In the genomic region with DNA sequence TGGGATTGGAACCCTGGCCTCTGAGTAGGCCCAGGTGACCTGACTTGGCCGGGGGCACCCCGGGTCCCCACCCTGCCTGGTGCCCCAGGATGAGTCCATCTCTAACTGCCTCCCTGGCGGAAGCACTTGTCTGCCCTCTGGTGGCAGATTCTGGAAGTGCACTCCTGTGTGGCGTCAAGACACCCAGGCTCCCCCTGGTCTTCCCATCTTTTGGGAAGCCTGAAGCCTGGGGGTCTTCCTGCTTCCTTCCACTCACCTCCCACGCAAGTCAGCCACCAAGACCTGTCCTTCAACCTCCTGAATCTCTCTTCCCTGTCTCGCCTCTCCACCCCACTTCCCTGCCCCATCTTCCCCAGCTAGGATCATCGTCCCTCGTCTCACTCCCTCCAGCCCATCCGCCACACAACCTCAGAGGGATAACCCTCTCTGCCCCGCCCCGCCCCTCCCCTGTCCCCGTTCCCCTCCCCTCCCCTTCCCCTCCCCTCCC, we compare ENCODE assay signal across 8 cellular contexts. TPM values are rescaled to one million over a fixed set of nuclear protein-coding genes. Genes with fewer than 3 reads are reported as not detected.
A peak's percentile ranks its signal among the peaks of the same experiment; 100 is the strongest.
DNase-seq lines count a peak whose midpoint lies in the region; ATAC-seq, FAIRE-seq and TF ChIP-seq lines count a peak whose summit lies in the region.

No MANE protein-coding gene starts in this region.

- H3K27ac ChIP-seq in endothelial cell of umbilical vein (ENCODE audit: insufficient read depth, low read depth, low read length) = no peak overlapping the region

- no peaks in the 10 kb centered on the region for H4K20me1 ChIP-seq in endothelial cell of umbilical vein (replicated peaks; ENCODE audit: control insufficient read depth, extremely low read depth, insufficient read depth, low read length)

- H3K9me3 ChIP-seq in BE2C (no peaks in the 10 kb centered on the region), HAP-1 (no peaks in the 10 kb centered on the region), endothelial cell of umbilical vein (replicated peaks; ENCODE audit: control insufficient read depth, insufficient read depth, low read length) (no peaks in the 10 kb centered on the region)

- H3K79me2 ChIP-seq in endothelial cell of umbilical vein (ENCODE audit: control insufficient read depth, insufficient read depth, low read length) = no peaks in the 10 kb centered on the region

- no peaks in the 10 kb centered on the region for H3K27me3 ChIP-seq in BE2C
- no peaks in the 10 kb centered on the region for H3K27me3 ChIP-seq in HAP-1 (ENCODE audit: low read depth)
- no peaks in the 10 kb centered on the region for H3K27me3 ChIP-seq in endothelial cell of umbilical vein (ENCODE audit: control insufficient read depth in 2 of 2, insufficient read depth in 2 of 2, low read length in 2 of 2)

- H3K4me3 ChIP-seq in BE2C (ENCODE audit: low read depth, low read length) (peak overlapping the region; percentile 29; the same call in 1 of the 2 replicates), HAP-1 (no peak overlapping the region), endothelial cell of umbilical vein (replicated peaks in 1 of 3; ENCODE audit: insufficient read depth in 1 of 3, low read depth in 1 of 3, low read length in 3 of 3) (no peak overlapping the region)

- intact Hi-C loops in endothelial cell of umbilical vein (cut with micrococcal nuclease) = loop anchor here (1.0 kb wide), 2 partner anchors 78 to 158 kb away; no protein-coding TSS in a partner anchor

- POLR2A ChIA-PET in endothelial cell of umbilical vein (lab: Charles Lee) = no interaction called here

- peak; percentile 99 for TF ChIP-seq CTCF in BE2C (IDR thresholded peaks at IDR 0.05; ENCODE audit: low read depth, low read length)
- TF ChIP-seq CTCF in endothelial cell of umbilical vein (IDR thresholded peaks at IDR 0.05; ENCODE audit: extremely low read depth in 1 of 2, insufficient read depth in 1 of 2, low read depth in 1 of 2, low read length in 2 of 2) = peak; percentile 92 to 99

- H2AFZ ChIP-seq in endothelial cell of umbilical vein (ENCODE audit: low read depth, low read length) = peak overlapping the region; percentile 46

- TF ChIP-seq POLR2A in endothelial cell of umbilical vein (IDR thresholded peaks at IDR 0.05; ENCODE audit: low read depth, low read length) = no peak

- BruUV-seq in endothelial cell of umbilical vein (replicated peaks; lab: Mats Ljungman, UMichigan) = no TSS peak

- no peak overlapping the region for H3K4me2 ChIP-seq in endothelial cell of umbilical vein (ENCODE audit: insufficient read depth, low read length)

- no peak overlapping the region for H3K9ac ChIP-seq in endothelial cell of umbilical vein (replicated peaks; ENCODE audit: extremely low read depth, insufficient read depth, low read length)

- H3K4me1 ChIP-seq in BE2C (no peaks in the 10 kb centered on the region), HAP-1 (no peaks in the 10 kb centered on the region), endothelial cell of umbilical vein (ENCODE audit: control insufficient read depth, extremely low read depth, insufficient read depth, low read length) (no peaks in the 10 kb centered on the region)

- CTCF ChIA-PET in endothelial cell of umbilical vein (lab: Charles Lee) = interaction anchor here (1.0 to 4.3 kb wide), 5 partner anchors 9 to 159 kb away, joined by 3 to 35 read pairs (median 8); partner anchors contain the start of gene ERFL

- ATAC-seq in GM21723 (IDR thresholded peaks at IDR 0.05; ENCODE audit: unreplicated experiment) = no peak

- peak; percentile 89 for FAIRE-seq in endothelial cell of umbilical vein (lab: Jason Lieb, UNC)

- dilution Hi-C loops in endothelial cell of umbilical vein (cut with MboI; ENCODE audit: extremely low pct_ligation_motif_present, low sequenced_read_pairs) = no loop called here

- DNase-seq in BE2C = peak; percentile 86
- peak; percentile 20 to 93 for DNase-seq in HAP-1 (ENCODE audit: low spot score in 2 of 2)
- DNase-seq in NCI-H748 treated with DMSO at 0.1 percent for 48 hours (lab: John Stamatoyannopoulos, UW) = peak; percentile 54
- DNase-seq in activated CD8-positive, alpha-beta memory T cell treated with anti-CD3 and anti-CD28 coated beads for 24 hours = peak; percentile 99
- DNase-seq in endothelial cell of umbilical vein (ENCODE audit: low read depth, low spot score) = peak; percentile 56
- peak; percentile 17 for DNase-seq in middle frontal gyrus (ENCODE audit: extremely low spot score, low spot score)
- DNase-seq in stimulated activated CD8-positive, alpha-beta memory T cell treated with anti-CD3 and anti-CD28 coated beads, Interleukin-4, amount 100 ng/mL, for 4 hours (ENCODE audit: low read depth in 2 of 2, low spot score in 1 of 2) = peak; percentile 69 to 93

- H3K36me3 ChIP-seq in BE2C (no peaks in the 10 kb centered on the region), HAP-1 (replicated peaks) (no peaks in the 10 kb centered on the region; the same call in 1 of the 2 replicates), endothelial cell of umbilical vein (ENCODE audit: control insufficient read depth in 2 of 2, extremely low read depth in 1 of 2, insufficient read depth in 2 of 2, low read length in 2 of 2) (peaks cover 2 to 4% of the 10 kb centered on the region in 2 experiments)

- in situ Hi-C loops in HAP-1 (cut with MboI; ENCODE audit: low sequenced_read_pairs) = no loop called here

- no peaks in the 10 kb centered on the region for H3K9me1 ChIP-seq in endothelial cell of umbilical vein (replicated peaks; ENCODE audit: control insufficient read depth, extremely low read depth, insufficient read depth, low read length)

TF ChIP-seq in endothelial cell of umbilical vein, 7 proteins besides CTCF, POLR2A, EP300 and RAD21:
- TF ChIP-seq MAX (IDR thresholded peaks at IDR 0.05; ENCODE audit: insufficient read depth, insufficient read length) = no peak
- TF ChIP-seq MYC (IDR thresholded peaks at IDR 0.05; ENCODE audit: low read depth, low read length) = no peak
- TF ChIP-seq EZH2 (IDR thresholded peaks at IDR 0.05; ENCODE audit: borderline replicate concordance, low read depth, low read length, severe bottlenecking) = no peak
- no peak for TF ChIP-seq FOS (IDR thresholded peaks at IDR 0.05; ENCODE audit: borderline replicate concordance, insufficient read depth, low read length)
- no peak for TF ChIP-seq JUN (IDR thresholded peaks at IDR 0.05; ENCODE audit: borderline replicate concordance, insufficient read depth, insufficient read length, low read depth)
- no peak for TF ChIP-seq GATA2 (IDR thresholded peaks at IDR 0.05; ENCODE audit: insufficient read depth, insufficient read length, low read depth, low read length)
- no peak for TF ChIP-seq POLR2AphosphoS5 (IDR thresholded peaks at IDR 0.05; ENCODE audit: insufficient read depth, low read depth, low read length)

RNA-seq across cellular contexts. Expression of gene RABAC1, which starts 7.4 kb away (rescaled TPM):
- 203 TPM for polyA plus RNA-seq in BE2C (2012; ENCODE audit: insufficient read depth, insufficient read length, low read depth)
- total RNA-seq in endothelial cell of umbilical vein = 178 and 181 TPM in 2 replicates
- 591 and 769 TPM in 2 replicates for polyA plus RNA-seq in endothelial cell of umbilical vein
- polyA plus RNA-seq in endothelial cell of umbilical vein (2011; cell fraction: cytosol; rRNA removed) = 219 and 279 TPM in 2 replicates
- 126 and 143 TPM in 2 replicates for polyA plus RNA-seq in endothelial cell of umbilical vein (2011; cell fraction: nucleus; rRNA removed)
- polyA plus RNA-seq in endothelial cell of umbilical vein (2012) = 137 and 242 TPM in 2 replicates
- polyA minus RNA-seq in endothelial cell of umbilical vein = 129 and 148 TPM in 2 replicates
- polyA minus RNA-seq in endothelial cell of umbilical vein (2011; cell fraction: cytosol; rRNA and poly(A)+ RNA removed) = 23.4 TPM
- polyA minus RNA-seq in endothelial cell of umbilical vein (2011; cell fraction: nucleus; rRNA and poly(A)+ RNA removed) = 36.3 and 43.2 TPM in 2 replicates

RNA-seq across cellular contexts. Expression of gene ERFL, which starts 23.5 kb away (rescaled TPM):
- not detected for polyA plus RNA-seq in BE2C (2012; ENCODE audit: insufficient read depth, insufficient read length, low read depth)
- total RNA-seq in endothelial cell of umbilical vein = not detected in 2 replicates
- not detected in 2 replicates for polyA plus RNA-seq in endothelial cell of umbilical vein
- 0.06 TPM in 1 of 2 replicates, not detected in the other for polyA plus RNA-seq in endothelial cell of umbilical vein (2011; cell fraction: cytosol; rRNA removed)
- polyA plus RNA-seq in endothelial cell of umbilical vein (2011; cell fraction: nucleus; rRNA removed) = 0.06 and 0.07 TPM in 2 replicates
- 0.08 and 0.12 TPM in 2 replicates for polyA plus RNA-seq in endothelial cell of umbilical vein (2012)
- not detected in 2 replicates for polyA minus RNA-seq in endothelial cell of umbilical vein
- not detected for polyA minus RNA-seq in endothelial cell of umbilical vein (2011; cell fraction: cytosol; rRNA and poly(A)+ RNA removed)
- not detected in 2 replicates for polyA minus RNA-seq in endothelial cell of umbilical vein (2011; cell fraction: nucleus; rRNA and poly(A)+ RNA removed)

RNA-seq across cellular contexts. Expression of gene ATP1A3, which starts 42.3 kb away (rescaled TPM):
- polyA plus RNA-seq in BE2C (2012; ENCODE audit: insufficient read depth, insufficient read length, low read depth) = 523 TPM
- 0.40 TPM in 1 of 2 replicates, not detected in the other for total RNA-seq in endothelial cell of umbilical vein
- polyA plus RNA-seq in endothelial cell of umbilical vein = 0.03 TPM in 1 of 2 replicates, not detected in the other
- polyA plus RNA-seq in endothelial cell of umbilical vein (2011; cell fraction: cytosol; rRNA removed) = 0.04 TPM in 1 of 2 replicates, not detected in the other
- polyA plus RNA-seq in endothelial cell of umbilical vein (2011; cell fraction: nucleus; rRNA removed) = 0.06 and 0.08 TPM in 2 replicates
- 0.05 and 0.09 TPM in 2 replicates for polyA plus RNA-seq in endothelial cell of umbilical vein (2012)
- 0.11 TPM in 1 of 2 replicates, not detected in the other for polyA minus RNA-seq in endothelial cell of umbilical vein
- polyA minus RNA-seq in endothelial cell of umbilical vein (2011; cell fraction: cytosol; rRNA and poly(A)+ RNA removed) = not detected
- not detected in 2 replicates for polyA minus RNA-seq in endothelial cell of umbilical vein (2011; cell fraction: nucleus; rRNA and poly(A)+ RNA removed)

Comparison
In these comparisons a context has a peak if more than half of its experiments do, and no peak if none do; other contexts are left out.
1. DNase-seq: peak in every context shown above with its lines; median percentile 99 in activated CD8-positive, alpha-beta memory T cell treated with anti-CD3 and anti-CD28 coated beads for 24 hours; 86 in BE2C; 81 in stimulated activated CD8-positive, alpha-beta memory T cell treated with anti-CD3 and anti-CD28 coated beads, Interleukin-4, amount 100 ng/mL, for 4 hours; 56 in HAP-1; 56 in endothelial cell of umbilical vein; 54 in NCI-H748 treated with DMSO at 0.1 percent for 48 hours; 17 in middle frontal gyrus.